Comparison of ENCODE assay signal across 13 cellular contexts in the genomic region with DNA sequence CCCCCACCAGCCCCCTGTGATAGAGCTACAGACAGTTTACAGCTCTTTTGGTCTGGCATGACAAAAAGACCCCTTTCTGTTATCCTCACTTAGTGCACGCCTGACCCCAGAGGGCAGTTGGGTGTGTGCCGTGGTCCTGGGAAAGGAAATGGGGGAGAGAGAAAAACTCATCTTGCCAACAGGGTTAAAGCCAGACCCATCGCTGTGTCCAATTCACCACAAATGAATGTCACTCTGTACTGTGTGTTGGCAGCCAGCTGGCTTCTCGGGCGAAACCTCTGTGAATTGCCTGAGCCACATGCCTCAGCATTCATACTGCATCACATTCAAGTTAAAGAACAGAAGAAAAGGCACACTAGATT. TPM values are rescaled to one million over a fixed set of nuclear protein-coding genes. Genes with fewer than 3 reads are reported as not detected.
A peak's percentile ranks its signal among the peaks of the same experiment; 100 is the strongest.
DNase-seq lines count a peak whose midpoint lies in the region; ATAC-seq and TF ChIP-seq lines count a peak whose summit lies in the region.
"Had no signal": no experiment of that assay in that cellular context is flagged by ENCODE, and none has a peak within 500 bp of the region (broad histone marks: within the 10 kb centered on the region; RNA-seq: fewer than 3 reads in every experiment).

No MANE protein-coding gene starts in this region.

- H3K9me3 ChIP-seq in parathyroid adenoma (ENCODE audit: control insufficient read depth, low read length), result no peaks in the 10 kb centered on the region

- H3K9me3 Mint-ChIP-seq in WTC11, result peaks cover 26% of the 10 kb centered on the region
- peaks cover 5 to 10% of the 10 kb centered on the region in 2 donors for H3K9me3 Mint-ChIP-seq in stimulated activated naive B cell treated with anti-CD40 and anti-IgM and Interleukin-4, amounts not matched to agents 10 μg/mL and 1 μg/mL and 100 μg/mL, for 72 hours

- POLR2A ChIA-PET in WTC11 (lab: Charles Lee), result no interaction called here

- no peaks in the 10 kb centered on the region for H3K27me3 ChIP-seq in parathyroid adenoma (ENCODE audit: control insufficient read depth, insufficient read depth, low read length)

- H3K9ac ChIP-seq in parathyroid adenoma, result no peak overlapping the region

- H3K4me1 ChIP-seq in parathyroid adenoma, result peaks cover 3% of the 10 kb centered on the region

- no peak overlapping the region for H3K4me3 Mint-ChIP-seq in WTC11
- no peak overlapping the region for H3K4me3 Mint-ChIP-seq in stimulated activated naive B cell treated with anti-CD40 and anti-IgM and Interleukin-4, amounts not matched to agents 10 μg/mL and 1 μg/mL and 100 μg/mL, for 72 hours
- H3K4me3 Mint-ChIP-seq: stimulated activated memory B cell treated with anti-CD40 and anti-IgM and Interleukin-4, amounts not matched to agents 10 μg/mL and 1 μg/mL and 100 μg/mL, for 72 hours had no signal

- intact Hi-C loops in left cardiac atrium (cut with DNase I), result loop anchor here in 1 of 2 donors (5.0 kb wide), 1 partner anchor 84 kb away; no protein-coding TSS in a partner anchor

- H3K4me2 ChIP-seq in parathyroid adenoma (ENCODE audit: low read length), result no peak overlapping the region

- H3K4me1 Mint-ChIP-seq in WTC11, result peaks cover 4% of the 10 kb centered on the region
- H3K4me1 Mint-ChIP-seq in stimulated activated naive B cell treated with anti-CD40 and anti-IgM and Interleukin-4, amounts not matched to agents 10 μg/mL and 1 μg/mL and 100 μg/mL, for 72 hours, result peaks cover 0 to 1% of the 10 kb centered on the region in 2 donors
- H3K4me1 Mint-ChIP-seq: stimulated activated memory B cell treated with anti-CD40 and anti-IgM and Interleukin-4, amounts not matched to agents 10 μg/mL and 1 μg/mL and 100 μg/mL, for 72 hours had no signal

- H3K27ac Mint-ChIP-seq in WTC11, result no peak overlapping the region
- no peak overlapping the region for H3K27ac Mint-ChIP-seq in stimulated activated naive B cell treated with anti-CD40 and anti-IgM and Interleukin-4, amounts not matched to agents 10 μg/mL and 1 μg/mL and 100 μg/mL, for 72 hours
- H3K27ac Mint-ChIP-seq: stimulated activated memory B cell treated with anti-CD40 and anti-IgM and Interleukin-4, amounts not matched to agents 10 μg/mL and 1 μg/mL and 100 μg/mL, for 72 hours had no signal

- no peak overlapping the region for H3K4me3 ChIP-seq in parathyroid adenoma (ENCODE audit: low read depth, low read length)

- peaks cover 8% of the 10 kb centered on the region; the same call in 1 of the 2 replicates for H3K27me3 Mint-ChIP-seq in WTC11 (ENCODE audit: low read depth)
- H3K27me3 Mint-ChIP-seq in stimulated activated naive B cell treated with anti-CD40 and anti-IgM and Interleukin-4, amounts not matched to agents 10 μg/mL and 1 μg/mL and 100 μg/mL, for 72 hours, result peaks cover 29 to 40% of the 10 kb centered on the region in 2 donors

- CTCF ChIA-PET in WTC11 (lab: Charles Lee), result interaction anchor here (1.2 to 1.7 kb wide), 3 partner anchors 83 to 170 kb away, joined by 3 to 8 read pairs (median 6); no protein-coding TSS in a partner anchor

- peak overlapping the region; percentile 55 for H2AFZ ChIP-seq in parathyroid adenoma

- no peak overlapping the region for H3K27ac ChIP-seq in parathyroid adenoma
- H3K27ac ChIP-seq: epithelial cell of prostate had no signal

- no peaks in the 10 kb centered on the region for H3K36me3 ChIP-seq in parathyroid adenoma (ENCODE audit: control insufficient read depth, insufficient read depth, low read length)

- H3K36me3 Mint-ChIP-seq in WTC11, result peaks cover 6% of the 10 kb centered on the region; the same call in 1 of the 2 replicates
- peaks cover 0 to 5% of the 10 kb centered on the region in 2 donors for H3K36me3 Mint-ChIP-seq in stimulated activated naive B cell treated with anti-CD40 and anti-IgM and Interleukin-4, amounts not matched to agents 10 μg/mL and 1 μg/mL and 100 μg/mL, for 72 hours
- H3K36me3 Mint-ChIP-seq: stimulated activated memory B cell treated with anti-CD40 and anti-IgM and Interleukin-4, amounts not matched to agents 10 μg/mL and 1 μg/mL and 100 μg/mL, for 72 hours had no signal

- TF ChIP-seq CTCF in WTC11 (IDR thresholded peaks at IDR 0.05) (no peak), parathyroid adenoma (IDR thresholded peaks at IDR 0.05) (no peak)

- TF ChIP-seq POLR2A in GM18505 (IDR thresholded peaks at IDR 0.05; ENCODE audit: borderline replicate concordance, extremely low read depth, insufficient read depth, insufficient read length), result no peak

- ATAC-seq in WTC11 (peak; percentile 26), left cardiac atrium (peak; percentile 82 to 88), GM18505 (IDR thresholded peaks at IDR 0.05; ENCODE audit: unreplicated experiment) (no peak)
- ATAC-seq in stimulated activated naive B cell treated with anti-CD40 and anti-IgM and Interleukin-4, amounts not matched to agents 10 μg/mL and 1 μg/mL and 100 μg/mL, for 72 hours (replicated peaks), result no peak
- ATAC-seq: left colon; stimulated activated memory B cell treated with anti-CD40 and anti-IgM and Interleukin-4, amounts not matched to agents 10 μg/mL and 1 μg/mL and 100 μg/mL, for 72 hours had no signal

- peak; percentile 11 for DNase-seq in COLO829 (ENCODE audit: low spot score)
- DNase-seq in WTC11 (ENCODE audit: low spot score), result no peak
- DNase-seq in left cardiac atrium, result peak; percentile 38
- DNase-seq in stimulated activated naive B cell treated with anti-CD40 and anti-IgM and Interleukin-4, amounts not matched to agents 10 μg/mL and 1 μg/mL and 100 μg/mL, for 72 hours, result no peak
- DNase-seq in activated T-cell treated with anti-CD3 and anti-CD28 coated beads for 4 hours, result no peak
- no peak for DNase-seq in kidney glomerular epithelial cell (lab: John Stamatoyannopoulos, UW)
- DNase-seq: activated CD4-positive, alpha-beta T cell treated with anti-CD3 and anti-CD28 coated beads, Interleukin-2, amount 50 U/mL, for 1 hour; activated T-cell treated with anti-CD3 and anti-CD28 coated beads, Interleukin-2, amount 50 U/mL, for 48 hours; left colon had no signal

- no peaks in the 10 kb centered on the region for H3K79me2 ChIP-seq in parathyroid adenoma

TF ChIP-seq in WTC11, 78 proteins besides CTCF, POLR2A, EP300 and RAD21 (continues in another document):
- TF ChIP-seq, protein P1, sequence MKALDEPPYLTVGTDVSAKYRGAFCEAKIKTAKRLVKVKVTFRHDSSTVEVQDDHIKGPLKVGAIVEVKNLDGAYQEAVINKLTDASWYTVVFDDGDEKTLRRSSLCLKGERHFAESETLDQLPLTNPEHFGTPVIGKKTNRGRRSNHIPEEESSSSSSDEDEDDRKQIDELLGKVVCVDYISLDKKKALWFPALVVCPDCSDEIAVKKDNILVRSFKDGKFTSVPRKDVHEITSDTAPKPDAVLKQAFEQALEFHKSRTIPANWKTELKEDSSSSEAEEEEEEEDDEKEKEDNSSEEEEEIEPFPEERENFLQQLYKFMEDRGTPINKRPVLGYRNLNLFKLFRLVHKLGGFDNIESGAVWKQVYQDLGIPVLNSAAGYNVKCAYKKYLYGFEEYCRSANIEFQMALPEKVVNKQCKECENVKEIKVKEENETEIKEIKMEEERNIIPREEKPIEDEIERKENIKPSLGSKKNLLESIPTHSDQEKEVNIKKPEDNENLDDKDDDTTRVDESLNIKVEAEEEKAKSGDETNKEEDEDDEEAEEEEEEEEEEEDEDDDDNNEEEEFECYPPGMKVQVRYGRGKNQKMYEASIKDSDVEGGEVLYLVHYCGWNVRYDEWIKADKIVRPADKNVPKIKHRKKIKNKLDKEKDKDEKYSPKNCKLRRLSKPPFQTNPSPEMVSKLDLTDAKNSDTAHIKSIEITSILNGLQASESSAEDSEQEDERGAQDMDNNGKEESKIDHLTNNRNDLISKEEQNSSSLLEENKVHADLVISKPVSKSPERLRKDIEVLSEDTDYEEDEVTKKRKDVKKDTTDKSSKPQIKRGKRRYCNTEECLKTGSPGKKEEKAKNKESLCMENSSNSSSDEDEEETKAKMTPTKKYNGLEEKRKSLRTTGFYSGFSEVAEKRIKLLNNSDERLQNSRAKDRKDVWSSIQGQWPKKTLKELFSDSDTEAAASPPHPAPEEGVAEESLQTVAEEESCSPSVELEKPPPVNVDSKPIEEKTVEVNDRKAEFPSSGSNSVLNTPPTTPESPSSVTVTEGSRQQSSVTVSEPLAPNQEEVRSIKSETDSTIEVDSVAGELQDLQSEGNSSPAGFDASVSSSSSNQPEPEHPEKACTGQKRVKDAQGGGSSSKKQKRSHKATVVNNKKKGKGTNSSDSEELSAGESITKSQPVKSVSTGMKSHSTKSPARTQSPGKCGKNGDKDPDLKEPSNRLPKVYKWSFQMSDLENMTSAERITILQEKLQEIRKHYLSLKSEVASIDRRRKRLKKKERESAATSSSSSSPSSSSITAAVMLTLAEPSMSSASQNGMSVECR (CRISPR knock-in tag; IDR thresholded peaks at IDR 0.05; ENCODE audit: borderline replicate concordance), result no peak
- no peak for TF ChIP-seq GTF2I (CRISPR knock-in tag; conservative IDR thresholded peaks at IDR 0.05)
- TF ChIP-seq, protein P2, sequence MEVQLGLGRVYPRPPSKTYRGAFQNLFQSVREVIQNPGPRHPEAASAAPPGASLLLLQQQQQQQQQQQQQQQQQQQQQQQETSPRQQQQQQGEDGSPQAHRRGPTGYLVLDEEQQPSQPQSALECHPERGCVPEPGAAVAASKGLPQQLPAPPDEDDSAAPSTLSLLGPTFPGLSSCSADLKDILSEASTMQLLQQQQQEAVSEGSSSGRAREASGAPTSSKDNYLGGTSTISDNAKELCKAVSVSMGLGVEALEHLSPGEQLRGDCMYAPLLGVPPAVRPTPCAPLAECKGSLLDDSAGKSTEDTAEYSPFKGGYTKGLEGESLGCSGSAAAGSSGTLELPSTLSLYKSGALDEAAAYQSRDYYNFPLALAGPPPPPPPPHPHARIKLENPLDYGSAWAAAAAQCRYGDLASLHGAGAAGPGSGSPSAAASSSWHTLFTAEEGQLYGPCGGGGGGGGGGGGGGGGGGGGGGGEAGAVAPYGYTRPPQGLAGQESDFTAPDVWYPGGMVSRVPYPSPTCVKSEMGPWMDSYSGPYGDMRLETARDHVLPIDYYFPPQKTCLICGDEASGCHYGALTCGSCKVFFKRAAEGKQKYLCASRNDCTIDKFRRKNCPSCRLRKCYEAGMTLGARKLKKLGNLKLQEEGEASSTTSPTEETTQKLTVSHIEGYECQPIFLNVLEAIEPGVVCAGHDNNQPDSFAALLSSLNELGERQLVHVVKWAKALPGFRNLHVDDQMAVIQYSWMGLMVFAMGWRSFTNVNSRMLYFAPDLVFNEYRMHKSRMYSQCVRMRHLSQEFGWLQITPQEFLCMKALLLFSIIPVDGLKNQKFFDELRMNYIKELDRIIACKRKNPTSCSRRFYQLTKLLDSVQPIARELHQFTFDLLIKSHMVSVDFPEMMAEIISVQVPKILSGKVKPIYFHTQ (CRISPR knock-in tag; IDR thresholded peaks at IDR 0.05), result no peak
- TF ChIP-seq TCF7 (CRISPR knock-in tag; IDR thresholded peaks at IDR 0.05; ENCODE audit: low read depth), result no peak

RNA-seq across cellular contexts. Expression of a gene that starts 28.6 kb away (rescaled TPM):
- total RNA-seq in WTC11 (2021) (6.5 to 9.4 TPM (median 8.5 TPM) in 3 replicates), left cardiac atrium (1 to 10 TPM; 6.5 to 9.6 TPM)

Comparison
In these comparisons a context has a peak if more than half of its experiments do, and no peak if none do; other contexts are left out.
1. DNase-seq: peak in COLO829 (single experiment) and left cardiac atrium (single experiment); none in WTC11 (single experiment), stimulated activated naive B cell treated with anti-CD40 and anti-IgM and Interleukin-4, amounts not matched to agents 10 μg/mL and 1 μg/mL and 100 μg/mL, for 72 hours (single experiment), activated T-cell treated with anti-CD3 and anti-CD28 coated beads for 4 hours (single experiment) and kidney glomerular epithelial cell (single experiment).
2. ATAC-seq: peak in WTC11 (single experiment) and left cardiac atrium (2 of 2); none in stimulated activated naive B cell treated with anti-CD40 and anti-IgM and Interleukin-4, amounts not matched to agents 10 μg/mL and 1 μg/mL and 100 μg/mL, for 72 hours (0 of 2) and GM18505 (single experiment).